In the genomic region with DNA sequence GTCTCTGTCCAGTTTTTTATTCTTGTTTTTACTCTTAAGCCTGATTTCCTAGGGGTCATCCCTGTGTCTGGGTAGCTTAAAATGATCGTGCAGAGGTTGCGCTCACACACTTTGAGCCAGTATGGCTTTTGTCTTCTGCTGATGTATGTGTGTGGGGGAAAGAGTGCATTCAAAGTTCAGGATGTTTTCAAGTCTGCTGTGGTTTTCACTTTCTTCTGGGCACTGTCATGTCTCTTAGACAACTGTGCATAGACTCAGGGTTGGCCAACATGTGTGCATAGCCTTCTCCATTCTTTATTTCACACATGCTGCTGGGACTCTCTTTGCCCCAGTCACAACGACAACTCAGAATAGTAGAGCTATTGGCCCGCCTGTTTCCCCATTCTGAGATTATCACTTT, we compare ENCODE assay signal across 38 cellular contexts.
"Had no signal": no experiment of that assay in that cellular context is flagged by ENCODE, and none has a peak within 500 bp of the region (broad histone marks: within the 10 kb centered on the region; RNA-seq: fewer than 3 reads in every experiment).

No MANE protein-coding gene starts in this region.

- DNase-seq: activated B cell treated with CpG ODN at 0.5 μM for 24 hours; activated CD4-positive, alpha-beta memory T cell treated with anti-CD3 and anti-CD28 coated beads for 36 hours; activated CD4-positive, alpha-beta T cell treated with anti-CD3 and anti-CD28 coated beads for 4 hours; activated CD4-positive, alpha-beta T cell treated with anti-CD3 and anti-CD28 coated beads, Interleukin-2, amount 10 ng/mL, durations not matched to agents 24 days and 14 days; activated CD4-positive, alpha-beta T cell treated with anti-CD3 and anti-CD28 coated beads, Interleukin-2, amount 50 U/mL, for 1 hour; activated CD4-positive, alpha-beta T cell treated with anti-CD3 and anti-CD28 coated beads, Interleukin-2, amount 50 U/mL, for 4 hours; activated CD4-positive, CD25-positive, alpha-beta regulatory T cell treated with anti-CD3 and anti-CD28 coated beads, Interleukin-2, amount 50 U/mL, for 72 hours; activated CD8-positive, alpha-beta memory T cell treated with anti-CD3 and anti-CD28 coated beads, Interleukin-2, amount 50 U/mL, for 4 hours; activated effector memory CD4-positive, alpha-beta T cell treated with anti-CD3 and anti-CD28 coated beads, Interleukin-2, amount 50 U/mL, for 16 hours; activated gamma-delta T cell treated with Interleukin-2 at 50 U/mL for 16 hours; activated naive CD4-positive, alpha-beta T cell; activated naive CD4-positive, alpha-beta T cell treated with anti-CD3 and anti-CD28 coated beads for 36 hours; activated naive CD4-positive, alpha-beta T cell treated with anti-CD3 and anti-CD28 coated beads, Interleukin-2, amount 50 U/mL, for 16 hours; activated T-cell treated with anti-CD3 and anti-CD28 coated beads for 4 hours; activated T-cell treated with anti-CD3 and anti-CD28 coated beads, Interleukin-2, amount 50 U/mL, for 1 hour; activated T-cell treated with anti-CD3 and anti-CD28 coated beads, Interleukin-2, amount 50 U/mL, for 4 hours; activated T-cell treated with anti-CD3 and anti-CD28 coated beads, Interleukin-2, amount 50 U/mL, for 72 hours; adrenal gland; amniotic stem cell; aorta; body of pancreas; brain microvascular endothelial cell; caudate nucleus; cerebellar nuclear complex; SW 1271; T-helper 1 cell; T-helper 2 cell; T-helper 9 cell had no signal

- H3K36me3 ChIP-seq: adrenal gland, brain microvascular endothelial cell, breast epithelium had no signal

- FAIRE-seq: astrocyte, TTC549 had no signal

- H3K4me3 ChIP-seq: adrenal gland, body of pancreas, breast epithelium had no signal

- H3K27ac ChIP-seq: adrenal gland, body of pancreas, brain microvascular endothelial cell, breast epithelium, VCaP had no signal

- H3K4me1 ChIP-seq: adrenal gland, body of pancreas, breast epithelium had no signal

- ATAC-seq: activated naive CD4-positive, alpha-beta T cell treated with anti-CD3 and anti-CD28 coated beads, Interleukin-2, amount 50 U/mL, for 72 hours; activated T-cell treated with anti-CD3 and anti-CD28 coated beads, Interleukin-2, amount 50 U/mL, for 4 hours; activated T-cell treated with anti-CD3 and anti-CD28 coated beads, Interleukin-2, amount 50 U/mL, for 72 hours; activated T-helper 17 cell treated with anti-CD3 and anti-CD28 coated beads, Interleukin-2, amount 50 U/mL, for 72 hours; body of pancreas had no signal

- H3K27me3 ChIP-seq: adrenal gland, body of pancreas, brain microvascular endothelial cell, breast epithelium had no signal

- H3K27ac Mint-ChIP-seq: activated B cell treated with CpG ODN at 0.5 μM for 24 hours; activated CD4-positive, alpha-beta memory T cell treated with anti-CD3 and anti-CD28 coated beads for 36 hours; activated CD4-positive, alpha-beta T cell treated with anti-CD3 and anti-CD28 coated beads, Interleukin-2, amount 10 ng/mL, durations not matched to agents 24 days and 14 days; activated naive CD4-positive, alpha-beta T cell treated with anti-CD3 and anti-CD28 coated beads for 36 hours; activated naive CD4-positive, alpha-beta T cell treated with anti-CD3 and anti-CD28 coated beads, Interleukin-2, amount 50 U/mL, for 72 hours; activated T-cell treated with anti-CD3 and anti-CD28 coated beads, Interleukin-2, amount 50 U/mL, for 72 hours; activated T-helper 1 cell treated with anti-CD3 and anti-CD28 coated beads, Interleukin-12 subunit alpha, Interleukin-12 subunit beta, Interleukin-2, Interleukin-4 antibody, amounts not matched to agents 30 ng/mL and 10 ng/mL and 1 ng/mL, durations not matched to agents 14 hours and 24 hours and 36 hours; activated T-helper 17 cell treated with anti-CD3 and anti-CD28 coated beads, Interleukin-2, amount 50 U/mL, for 72 hours; T-helper 1 cell treated with Interleukin-12 subunit alpha and Interleukin-12 subunit beta and Interleukin-4 antibody, amounts not matched to agents 30 μg/mL and 1 μg/mL, for 36 hours; T-helper 2 cell treated with Interferon-gamma antibody and Interleukin-4, amounts not matched to agents 5 μg/mL and 100 μg/mL, for 36 hours had no signal

- H3K4me3 Mint-ChIP-seq: activated B cell treated with CpG ODN at 0.5 μM for 24 hours; activated CD4-positive, alpha-beta memory T cell treated with anti-CD3 and anti-CD28 coated beads for 36 hours; activated CD4-positive, alpha-beta T cell treated with anti-CD3 and anti-CD28 coated beads, Interleukin-2, amount 10 ng/mL, durations not matched to agents 24 days and 14 days; activated naive CD4-positive, alpha-beta T cell treated with anti-CD3 and anti-CD28 coated beads for 36 hours; activated T-cell treated with anti-CD3 and anti-CD28 coated beads, Interleukin-2, amount 50 U/mL, for 4 hours; activated T-cell treated with anti-CD3 and anti-CD28 coated beads, Interleukin-2, amount 50 U/mL, for 72 hours; activated T-helper 1 cell treated with anti-CD3 and anti-CD28 coated beads, Interleukin-12 subunit alpha, Interleukin-12 subunit beta, Interleukin-2, Interleukin-4 antibody, amounts not matched to agents 30 ng/mL and 10 ng/mL and 1 ng/mL, durations not matched to agents 14 hours and 24 hours and 36 hours; activated T-helper 17 cell treated with anti-CD3 and anti-CD28 coated beads, Interleukin-2, amount 50 U/mL, for 72 hours; central memory CD8-positive, alpha-beta T cell; T-helper 1 cell treated with Interleukin-12 subunit alpha and Interleukin-12 subunit beta and Interleukin-4 antibody, amounts not matched to agents 30 μg/mL and 1 μg/mL, for 36 hours; T-helper 2 cell treated with Interferon-gamma antibody and Interleukin-4, amounts not matched to agents 5 μg/mL and 100 μg/mL, for 36 hours had no signal

- H3K9me3 Mint-ChIP-seq: activated T-helper 1 cell treated with anti-CD3 and anti-CD28 coated beads, Interleukin-12 subunit alpha, Interleukin-12 subunit beta, Interleukin-2, Interleukin-4 antibody, amounts not matched to agents 30 ng/mL and 10 ng/mL and 1 ng/mL, durations not matched to agents 14 hours and 24 hours and 36 hours had no signal

- H3K9me3 ChIP-seq: adrenal gland had no signal

- H3K4me1 Mint-ChIP-seq: activated B cell treated with CpG ODN at 0.5 μM for 24 hours; activated CD4-positive, alpha-beta T cell treated with anti-CD3 and anti-CD28 coated beads, Interleukin-2, amount 10 ng/mL, durations not matched to agents 24 days and 14 days; activated T-helper 17 cell treated with anti-CD3 and anti-CD28 coated beads, Interleukin-2, amount 50 U/mL, for 72 hours; central memory CD8-positive, alpha-beta T cell had no signal
